ENCODE assay signal across 8 cellular contexts in the genomic region with DNA sequence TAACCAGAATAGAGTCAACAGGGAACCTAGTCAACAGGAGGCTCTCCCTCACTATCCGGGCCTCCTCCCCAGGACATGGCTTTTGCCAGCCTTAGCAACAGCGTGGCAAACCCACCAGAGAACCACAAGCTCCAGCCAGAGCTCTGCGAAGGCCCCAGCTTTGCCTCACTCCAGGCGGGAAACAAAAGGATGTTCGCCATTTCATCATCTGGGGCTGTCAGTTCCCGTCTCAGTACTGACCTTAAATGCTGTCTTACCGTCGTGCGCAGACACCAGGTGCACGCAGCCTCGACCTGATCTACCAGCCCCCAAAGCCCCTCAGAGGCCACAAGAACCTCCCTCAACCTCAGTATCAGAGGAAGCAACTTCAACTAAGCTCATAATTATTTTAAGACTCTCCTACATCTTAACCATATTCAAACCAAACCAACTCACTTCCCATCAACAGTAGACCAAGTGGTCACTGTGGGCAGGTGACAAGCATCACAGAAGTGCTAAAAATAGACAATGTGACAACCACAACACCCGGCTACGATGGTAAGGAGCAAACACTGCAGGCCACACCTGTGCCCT.
DNase-seq lines count a peak whose midpoint lies in the region; ATAC-seq and FAIRE-seq lines count a peak whose summit lies in the region.

No MANE protein-coding gene starts in this region.

- H3K27ac ChIP-seq in layer of hippocampus (ENCODE audit: low read depth, low read length) (peak overlapping the region; percentile 97), SJCRH30 (no peak overlapping the region)

- in situ Hi-C loops in KBM-7 (cut with MboI; ENCODE audit: low pct_unique_long_range_greater_than_20kb, low sequenced_read_pairs), result no loop called here
- in situ Hi-C loops in HAP-1 (cut with MboI; ENCODE audit: low sequenced_read_pairs), result no loop called here

- H3K4me3 ChIP-seq in HAP-1 (no peak overlapping the region), SJCRH30 (no peak overlapping the region)

- H3K27me3 ChIP-seq in layer of hippocampus (ENCODE audit: control insufficient read depth, insufficient read depth, low read length) (no peaks in the 10 kb centered on the region), HAP-1 (ENCODE audit: low read depth) (no peaks in the 10 kb centered on the region), SJCRH30 (0 out of 2 replicates have a peak, but pooled peaks cover 8% of the 10 kb centered on the region)

- H3K36me3 ChIP-seq in HAP-1 (replicated peaks), result no peaks in the 10 kb centered on the region
- H3K36me3 ChIP-seq in SJCRH30, result no peaks in the 10 kb centered on the region

- DNase-seq in KBM-7, result peak; percentile 77
- DNase-seq in NCI-H1092 (lab: John Stamatoyannopoulos, UW), result no peak
- DNase-seq in HTR-8/SVneo (ENCODE audit: insufficient read length, low spot score), result no peak
- DNase-seq in HAP-1 (ENCODE audit: low spot score in 2 of 2), result no peak
- no peak for DNase-seq in SJCRH30

- FAIRE-seq in HTR-8/SVneo (lab: Jason Lieb, UNC), result no peak

- peak; percentile 79 for ATAC-seq in GM18502 (IDR thresholded peaks at IDR 0.05; ENCODE audit: poor library complexity, unreplicated experiment)
- ATAC-seq in GM21526 (IDR thresholded peaks at IDR 0.05; ENCODE audit: low FRiP score, unreplicated experiment), result peak; percentile 52

- no peaks in the 10 kb centered on the region for H3K9me3 ChIP-seq in HAP-1
- no peaks in the 10 kb centered on the region for H3K9me3 ChIP-seq in SJCRH30 (replicated peaks)

- H3K4me1 ChIP-seq in HAP-1 (no peaks in the 10 kb centered on the region), SJCRH30 (no peaks in the 10 kb centered on the region)
